9 cellular contexts compared by ENCODE assay signal in genomic region chr12:92147491-92147890, GRCh38. TPM values are rescaled to one million over a fixed set of nuclear protein-coding genes. Genes with fewer than 3 reads are reported as not detected.
DNase-seq lines count a peak whose midpoint lies in the region; ATAC-seq, FAIRE-seq and TF ChIP-seq lines count a peak whose summit lies in the region.
"Had no signal": no experiment of that assay in that cellular context is flagged by ENCODE, and none has a peak within 500 bp of the region (broad histone marks: within the 10 kb centered on the region; RNA-seq: fewer than 3 reads in every experiment).

No MANE protein-coding gene starts in this region.

- TF ChIP-seq CTCF in activated B cell treated with CpG ODN at 0.5 μM for 24 hours (IDR thresholded peaks at IDR 0.05) (no peak), kidney (IDR thresholded peaks at IDR 0.05; ENCODE audit: borderline replicate concordance, extremely low read depth, insufficient read depth) (no peak), thoracic aorta (IDR thresholded peaks at IDR 0.05) (no peak)

- POLR2A ChIA-PET in activated B cell treated with CpG ODN at 0.5 μM for 24 hours (lab: Charles Lee) = interaction anchor here (0.7 to 11.0 kb wide), 21 partner anchors 13 to 423 kb away, joined by 3 to 607 read pairs (median 75); no protein-coding TSS in a partner anchor

- no peaks in the 10 kb centered on the region for H3K9me3 ChIP-seq in kidney (ENCODE audit: control insufficient read depth in 1 of 2, low read length in 2 of 2)
- no peaks in the 10 kb centered on the region for H3K9me3 ChIP-seq in thoracic aorta

- no peaks in the 10 kb centered on the region for H3K27me3 ChIP-seq in thoracic aorta (replicated peaks; ENCODE audit: insufficient read depth)

- H3K27ac ChIP-seq in kidney (ENCODE audit: low read depth in 2 of 2, low read length in 2 of 2) (peak overlapping the region in 1 of 2 donors; percentile 50), thoracic aorta (no peak overlapping the region)

- peak overlapping the region; percentile 100 for H3K4me3 Mint-ChIP-seq in activated naive CD4-positive, alpha-beta T cell treated with anti-CD3 and anti-CD28 coated beads, Interleukin-2, amount 10 ng/mL, durations not matched to agents 7 days and 5 days
- H3K4me3 Mint-ChIP-seq in activated B cell treated with CpG ODN at 0.5 μM for 24 hours = peak overlapping the region; percentile 98

- H3K36me3 ChIP-seq in kidney (ENCODE audit: control insufficient read depth in 1 of 2, insufficient read depth in 2 of 2, low read length in 2 of 2) (peaks cover 4 to 13% of the 10 kb centered on the region in 2 donors), thoracic aorta (peaks cover 6% of the 10 kb centered on the region)

- peaks cover 8% of the 10 kb centered on the region for H3K27me3 Mint-ChIP-seq in activated naive CD4-positive, alpha-beta T cell treated with anti-CD3 and anti-CD28 coated beads, Interleukin-2, amount 10 ng/mL, durations not matched to agents 7 days and 5 days
- H3K27me3 Mint-ChIP-seq in activated B cell treated with CpG ODN at 0.5 μM for 24 hours = no peaks in the 10 kb centered on the region

- H3K27ac Mint-ChIP-seq in activated naive CD4-positive, alpha-beta T cell treated with anti-CD3 and anti-CD28 coated beads, Interleukin-2, amount 10 ng/mL, durations not matched to agents 7 days and 5 days = peak overlapping the region; percentile 100
- H3K27ac Mint-ChIP-seq in activated B cell treated with CpG ODN at 0.5 μM for 24 hours = peak overlapping the region; percentile 99

- H3K9me3 Mint-ChIP-seq in activated naive CD4-positive, alpha-beta T cell treated with anti-CD3 and anti-CD28 coated beads, Interleukin-2, amount 10 ng/mL, durations not matched to agents 7 days and 5 days = no peaks in the 10 kb centered on the region
- no peaks in the 10 kb centered on the region for H3K9me3 Mint-ChIP-seq in activated B cell treated with CpG ODN at 0.5 μM for 24 hours

- FAIRE-seq in kidney (lab: Jason Lieb, UNC) = no peak
- no peak for FAIRE-seq in urothelium cell line (lab: Jason Lieb, UNC)

- CTCF ChIA-PET in activated naive CD4-positive, alpha-beta T cell treated with anti-CD3 and anti-CD28 coated beads, Interleukin-2, amount 10 ng/mL, durations not matched to agents 7 days and 5 days (lab: Charles Lee) = no interaction called here
- CTCF ChIA-PET in activated B cell treated with CpG ODN at 0.5 μM for 24 hours (lab: Charles Lee) = interaction anchor here (0.7 kb wide), 1 partner anchor 86 kb away, joined by 3 read pairs; no protein-coding TSS in a partner anchor

- DNase-seq in activated naive CD4-positive, alpha-beta T cell treated with anti-CD3 and anti-CD28 coated beads, Interleukin-2, amount 10 ng/mL, durations not matched to agents 7 days and 5 days = no peak
- no peak for DNase-seq in activated naive CD4-positive, alpha-beta T cell treated with Interleukin-2 at 50 U/mL for 16 hours
- DNase-seq in activated B cell treated with CpG ODN at 0.5 μM for 24 hours (no peak), kidney (no peak), thoracic aorta (ENCODE audit: low spot score) (no peak), urothelium cell line (ENCODE audit: low spot score) (no peak), NCI-H524 treated with DMSO at 0.1 percent for 48 hours (lab: John Stamatoyannopoulos, UW) (no peak)
- DNase-seq: DMS153 had no signal

- H3K4me1 Mint-ChIP-seq in activated naive CD4-positive, alpha-beta T cell treated with anti-CD3 and anti-CD28 coated beads, Interleukin-2, amount 10 ng/mL, durations not matched to agents 7 days and 5 days = peaks cover 23% of the 10 kb centered on the region
- peaks cover 51% of the 10 kb centered on the region for H3K4me1 Mint-ChIP-seq in activated B cell treated with CpG ODN at 0.5 μM for 24 hours

- H3K4me3 ChIP-seq in kidney (ENCODE audit: low read length in 2 of 2) (peak overlapping the region; percentile 47 to 81), thoracic aorta (peak overlapping the region; percentile 97)

- ATAC-seq in activated B cell treated with CpG ODN at 0.5 μM for 24 hours (ENCODE audit: low read depth) (no peak), thoracic aorta (ENCODE audit: insufficient number of reproducible peaks, low FRiP score, low read depth) (no peak), HG03039 (IDR thresholded peaks at IDR 0.05; ENCODE audit: unreplicated experiment) (no peak)

- intact Hi-C loops in activated B cell treated with CpG ODN at 0.5 μM for 24 hours (cut with micrococcal nuclease) = loop anchor here (2.0 to 10.0 kb wide), 5 partner anchors 40 to 1297 kb away; partner anchors contain the start of genes EEA1 and UBE2N
- intact Hi-C loops in kidney (cut with DNase I) = loop anchor here (10.0 kb wide), 1 partner anchor 427 kb away; no protein-coding TSS in a partner anchor

- peak overlapping the region in 1 of 2 donors; percentile 92 for H3K9ac ChIP-seq in kidney (ENCODE audit: low read length in 2 of 2)

- H3K4me1 ChIP-seq in kidney (ENCODE audit: control insufficient read depth in 1 of 2, insufficient read depth in 1 of 2, low read depth in 1 of 2, low read length in 2 of 2) (no peaks in the 10 kb centered on the region), thoracic aorta (ENCODE audit: control insufficient read depth in 1 of 2, low read depth in 2 of 2) (peaks cover 2 to 4% of the 10 kb centered on the region in 2 donors)

- peaks cover 65% of the 10 kb centered on the region for H3K36me3 Mint-ChIP-seq in activated naive CD4-positive, alpha-beta T cell treated with anti-CD3 and anti-CD28 coated beads, Interleukin-2, amount 10 ng/mL, durations not matched to agents 7 days and 5 days
- H3K36me3 Mint-ChIP-seq in activated B cell treated with CpG ODN at 0.5 μM for 24 hours (ENCODE audit: low read depth) = peaks cover 74% of the 10 kb centered on the region

RNA-seq across cellular contexts. Expression of gene BTG1, which starts 1.8 kb away (rescaled TPM):
- total RNA-seq in activated B cell treated with CpG ODN at 0.5 μM for 24 hours = 423 and 429 TPM in 2 replicates
- 173 TPM for total RNA-seq in kidney
- 59.9 TPM for polyA plus RNA-seq in kidney (ENCODE audit: insufficient read depth, low read depth, low replicate concordance)
- total RNA-seq in thoracic aorta = 10 to 100 TPM; 31.7 to 53.3 TPM
